ENCODE assay signal across 5 cellular contexts in genomic region chr14:26363689-26364088, GRCh38.
"Had no signal": no experiment of that assay in that cellular context is flagged by ENCODE, and none has a peak within 500 bp of the region (broad histone marks: within the 10 kb centered on the region; RNA-seq: fewer than 3 reads in every experiment).

No MANE protein-coding gene starts in this region.

- ATAC-seq: K562 had no signal

- DNase-seq: KBM-7, KG1 had no signal

- FAIRE-seq: K562 had no signal

- H3K9ac ChIP-seq: KMS-11 had no signal

- H3K27ac ChIP-seq: HL-60, KMS-11 had no signal

- H3K4me3 ChIP-seq: K562 had no signal

- H3K4me2 ChIP-seq: KMS-11 had no signal
